In the genomic region with DNA sequence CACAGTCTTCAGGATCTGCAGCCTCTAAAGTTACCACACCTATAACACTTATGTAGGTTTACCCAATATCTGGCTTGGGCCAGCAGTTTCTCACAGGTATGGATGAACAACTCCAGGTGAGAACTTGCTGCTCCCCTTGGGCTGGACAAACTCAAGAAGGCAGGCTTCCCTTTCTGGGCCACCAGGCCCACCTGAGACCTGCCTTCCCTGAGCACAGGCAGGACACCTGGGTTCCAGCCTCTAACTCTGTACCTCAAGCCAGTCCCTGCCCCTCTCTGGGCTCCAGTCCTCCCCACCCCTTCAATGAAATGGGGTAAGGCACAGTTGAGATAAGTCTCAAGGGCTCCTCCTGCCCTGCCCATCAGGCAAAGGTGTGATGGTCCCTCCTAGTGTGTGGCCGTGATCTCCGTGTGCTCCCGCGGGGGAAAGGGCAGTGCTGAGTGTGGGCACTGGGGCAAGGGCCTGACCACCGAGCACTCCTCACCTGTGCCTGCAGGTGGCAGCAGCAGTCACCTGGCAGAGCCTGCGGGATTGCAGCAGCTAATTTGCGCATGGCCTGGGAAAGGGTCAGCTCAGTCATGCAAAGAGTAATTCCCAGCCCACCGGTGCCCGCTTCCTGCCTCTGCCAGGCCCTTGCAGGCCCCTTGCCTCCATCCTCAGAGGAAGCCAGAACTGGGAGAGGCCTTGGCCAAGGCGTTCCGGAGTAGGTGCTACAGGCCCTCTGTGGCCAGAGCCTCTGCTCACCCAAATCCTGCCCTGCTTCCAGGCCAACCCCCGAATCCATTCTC, we compare ENCODE assay signal across 8 cellular contexts. TPM values are rescaled to one million over a fixed set of nuclear protein-coding genes. Genes with fewer than 3 reads are reported as not detected.
A peak's percentile ranks its signal among the peaks of the same experiment; 100 is the strongest.
DNase-seq lines count a peak whose midpoint lies in the region; ATAC-seq, FAIRE-seq and TF ChIP-seq lines count a peak whose summit lies in the region.

No MANE protein-coding gene starts in this region.

- no peak overlapping the region for H3K4me3 ChIP-seq in BLaER1 treated with 17β-estradiol and CSF1 and Interleukin-3, amounts not matched to agents 10 nM and 100 nM
- H3K4me3 ChIP-seq in adrenal gland (no peak overlapping the region), iPS DF 6.9 (ENCODE audit: low read length) (no peak overlapping the region)

- peak overlapping the region in 10 of 11 experiments; percentile 18 to 94 (median 68); a peak in 18 of 22 replicates for H3K4me2 ChIP-seq in BLaER1 treated with 17β-estradiol and CSF1 and Interleukin-3, amounts not matched to agents 10 nM and 100 nM

- peak overlapping the region in 1 of 11 experiments; percentile 11; a peak in 1 of 22 replicates for H3K9ac ChIP-seq in BLaER1 treated with 17β-estradiol and CSF1 and Interleukin-3, amounts not matched to agents 10 nM and 100 nM

- WGBS in adrenal gland, 4 donors: 20 to 47% (median 24%) methylated on average over 3 to 12 of the region's 12 CpGs
- WGBS in iPS DF 6.9 (ENCODE audit: insufficient coverage, insufficient read length): no CpG with 5 or more reads among the region's 12 CpGs

- peaks cover 15 to 38% (median 35%) of the 10 kb centered on the region in 11 experiments for H3K9me3 ChIP-seq in BLaER1 treated with 17β-estradiol and CSF1 and Interleukin-3, amounts not matched to agents 10 nM and 100 nM (replicated peaks in 1 of 11)
- no peaks in the 10 kb centered on the region for H3K9me3 ChIP-seq in adrenal gland (replicated peaks in 1 of 3)
- H3K9me3 ChIP-seq in iPS DF 6.9 (ENCODE audit: control insufficient read depth, insufficient read depth, low read length): no peaks in the 10 kb centered on the region

- TF ChIP-seq CTCF in adrenal gland (IDR thresholded peaks at IDR 0.05): peak; percentile 46 to 90 (median 74)

- H3K4me1 ChIP-seq in BLaER1 treated with 17β-estradiol and CSF1 and Interleukin-3, amounts not matched to agents 10 nM and 100 nM: peaks cover 13 to 56% (median 53%) of the 10 kb centered on the region in 10 experiments
- H3K4me1 ChIP-seq in adrenal gland (replicated peaks in 1 of 2) (no peaks in the 10 kb centered on the region), iPS DF 6.9 (ENCODE audit: control insufficient read depth, insufficient read depth, low read length) (no peaks in the 10 kb centered on the region)

- H3K27ac ChIP-seq in BLaER1 treated with 17β-estradiol and CSF1 and Interleukin-3, amounts not matched to agents 10 nM and 100 nM: peak overlapping the region in 1 of 11 experiments; percentile 53; a peak in 1 of 22 replicates
- H3K27ac ChIP-seq in adrenal gland (no peak overlapping the region), iPS DF 6.9 (ENCODE audit: low read length) (no peak overlapping the region)

- H4K20me1 ChIP-seq in BLaER1 treated with 17β-estradiol and CSF1 and Interleukin-3, amounts not matched to agents 10 nM and 100 nM: no peaks in the 10 kb centered on the region

- DNase-seq in GM18507 (ENCODE audit: extremely low spot score, insufficient read length, low read depth) (no peak), NCI-H69 (lab: John Stamatoyannopoulos, UW) (peak; percentile 72), adrenal gland (peak; percentile 62 to 81 (median 74)), iPS DF 6.9 (ENCODE audit: low read depth, low spot score) (peak; percentile 61)
- peak in 2 of 3 donors; percentile 16 to 39 for DNase-seq in stimulated activated CD4-positive, alpha-beta T cell treated with anti-CD3 and anti-CD28 coated beads, Interleukin-12 subunit alpha, Interleukin-12 subunit beta, amount 100 ng/mL, for 48 hours (ENCODE audit: low read depth in 2 of 3, low spot score in 1 of 3)

- TF ChIP-seq POLR2A in adrenal gland (IDR thresholded peaks at IDR 0.05): no peak

- no peaks in the 10 kb centered on the region for H3K27me3 ChIP-seq in BLaER1 treated with 17β-estradiol and CSF1 and Interleukin-3, amounts not matched to agents 10 nM and 100 nM
- H3K27me3 ChIP-seq in adrenal gland: peaks cover 6% of the 10 kb centered on the region
- H3K27me3 ChIP-seq in iPS DF 6.9 (ENCODE audit: control insufficient read depth, insufficient read depth, low read length): 0 out of 2 replicates have a peak, but pooled peaks cover 2% of the 10 kb centered on the region

- ATAC-seq in GM18907 (IDR thresholded peaks at IDR 0.05; ENCODE audit: unreplicated experiment) (no peak), GM21447 (IDR thresholded peaks at IDR 0.05; ENCODE audit: unreplicated experiment) (no peak)

- intact Hi-C loops in adrenal gland (cut with DNase I): loop anchor here (5.0 kb wide), 1 partner anchor 47 kb away; no protein-coding TSS in a partner anchor

- H3K36me3 ChIP-seq in BLaER1 treated with 17β-estradiol and CSF1 and Interleukin-3, amounts not matched to agents 10 nM and 100 nM: peaks cover 0 to 3% (median 0%) of the 10 kb centered on the region in 11 experiments; a peak in 1 of 22 replicates
- H3K36me3 ChIP-seq in adrenal gland (replicated peaks in 1 of 2) (no peaks in the 10 kb centered on the region), iPS DF 6.9 (ENCODE audit: control insufficient read depth, insufficient read depth, low read length) (no peaks in the 10 kb centered on the region)

- peak; percentile 65 for FAIRE-seq in GM18507 (lab: Jason Lieb, UNC)

RNA-seq across cellular contexts. Expression of a gene that starts 28.2 kb away (rescaled TPM):
- 10 to 100 TPM; 14.4 to 69.9 (median 44.5) TPM for total RNA-seq in adrenal gland
- polyA plus RNA-seq in adrenal gland: 10 to 100 TPM; 14.7 to 45.0 (median 19.8) TPM

RNA-seq across cellular contexts. Expression of a gene that starts 57.8 kb away (rescaled TPM):
- total RNA-seq in adrenal gland: under 1 TPM in 5 of 8 donors, not detected in 3; 0.14 to 0.54 (median 0.19) TPM
- polyA plus RNA-seq in adrenal gland: under 1 TPM; 0.22 to 0.48 (median 0.24) TPM
